In the genomic region with DNA sequence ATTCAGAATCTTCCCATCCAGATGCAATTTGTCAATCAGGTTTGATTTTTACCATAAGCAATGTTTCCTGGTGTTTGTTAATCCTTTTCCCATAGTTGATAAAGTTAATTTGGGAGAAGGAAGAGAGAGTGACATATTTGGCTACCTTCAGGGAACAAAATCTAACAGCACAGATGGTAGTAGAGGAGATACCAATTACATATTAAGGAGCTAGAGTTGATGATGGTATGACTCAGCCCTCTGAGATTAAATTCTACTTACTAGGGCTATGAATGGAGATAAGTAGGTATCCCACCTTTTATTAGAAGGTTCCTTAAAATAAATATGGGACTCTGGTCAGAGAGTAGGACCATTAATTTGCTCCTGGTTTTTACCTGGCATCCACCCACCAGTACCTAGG, we compare ENCODE assay signal across 31 cellular contexts.
"Had no signal": no experiment of that assay in that cellular context is flagged by ENCODE, and none has a peak within 500 bp of the region (broad histone marks: within the 10 kb centered on the region; RNA-seq: fewer than 3 reads in every experiment).

No MANE protein-coding gene starts in this region.

- H3K27me3 Mint-ChIP-seq: activated B cell treated with CpG ODN at 0.5 μM for 24 hours; activated CD4-positive, alpha-beta memory T cell treated with anti-CD3 and anti-CD28 coated beads for 36 hours; activated CD4-positive, alpha-beta T cell treated with anti-CD3 and anti-CD28 coated beads, Interleukin-2, amount 10 ng/mL, durations not matched to agents 24 days and 14 days; activated CD8-positive, alpha-beta T cell treated with anti-CD3 and anti-CD28 coated beads for 36 hours; activated naive CD4-positive, alpha-beta T cell treated with anti-CD3 and anti-CD28 coated beads, Interleukin-2, amount 10 ng/mL, durations not matched to agents 7 days and 5 days; activated naive CD4-positive, alpha-beta T cell treated with anti-CD3 and anti-CD28 coated beads, Interleukin-2, amount 50 U/mL, for 24 hours; activated naive CD8-positive, alpha-beta T cell; activated naive CD8-positive, alpha-beta T cell treated with anti-CD3 and anti-CD28 coated beads, Interleukin-2, amount 10 ng/mL, durations not matched to agents 7 days and 5 days; activated naive CD8-positive, alpha-beta T cell treated with anti-CD3 and anti-CD28 coated beads, Interleukin-2, amount 50 U/mL, for 24 hours; brain; central memory CD8-positive, alpha-beta T cell had no signal

- ATAC-seq: activated CD8-positive, alpha-beta T cell treated with anti-CD3 and anti-CD28 coated beads for 36 hours; activated naive CD8-positive, alpha-beta T cell treated with anti-CD3 and anti-CD28 coated beads, Interleukin-2, amount 50 U/mL, for 24 hours had no signal

- FAIRE-seq: bronchial epithelial cell, TTC549 had no signal

- H3K4me3 Mint-ChIP-seq: activated B cell treated with CpG ODN at 0.5 μM for 24 hours; activated CD4-positive, alpha-beta memory T cell treated with anti-CD3 and anti-CD28 coated beads for 36 hours; activated CD4-positive, alpha-beta T cell treated with anti-CD3 and anti-CD28 coated beads, Interleukin-2, amount 10 ng/mL, durations not matched to agents 24 days and 14 days; activated CD8-positive, alpha-beta T cell treated with anti-CD3 and anti-CD28 coated beads for 36 hours; activated naive CD4-positive, alpha-beta T cell treated with anti-CD3 and anti-CD28 coated beads, Interleukin-2, amount 10 ng/mL, durations not matched to agents 7 days and 5 days; activated naive CD4-positive, alpha-beta T cell treated with anti-CD3 and anti-CD28 coated beads, Interleukin-2, amount 50 U/mL, for 24 hours; activated naive CD8-positive, alpha-beta T cell; activated naive CD8-positive, alpha-beta T cell treated with anti-CD3 and anti-CD28 coated beads, Interleukin-2, amount 10 ng/mL, durations not matched to agents 7 days and 5 days; activated naive CD8-positive, alpha-beta T cell treated with anti-CD3 and anti-CD28 coated beads, Interleukin-2, amount 50 U/mL, for 24 hours; brain; central memory CD8-positive, alpha-beta T cell; T-helper 1 cell treated with Interleukin-12 subunit alpha and Interleukin-12 subunit beta and Interleukin-4 antibody, amounts not matched to agents 30 μg/mL and 1 μg/mL, for 36 hours; T-helper 2 cell treated with Interferon-gamma antibody and Interleukin-4, amounts not matched to agents 5 μg/mL and 100 μg/mL, for 36 hours had no signal

- H3K36me3 Mint-ChIP-seq: activated naive CD4-positive, alpha-beta T cell treated with anti-CD3 and anti-CD28 coated beads, Interleukin-2, amount 10 ng/mL, durations not matched to agents 7 days and 5 days had no signal

- H3K9me3 Mint-ChIP-seq: central memory CD8-positive, alpha-beta T cell; T-helper 2 cell treated with Interferon-gamma antibody and Interleukin-4, amounts not matched to agents 5 μg/mL and 100 μg/mL, for 36 hours had no signal

- H3K4me1 Mint-ChIP-seq: activated B cell treated with CpG ODN at 0.5 μM for 24 hours; activated CD4-positive, alpha-beta T cell treated with anti-CD3 and anti-CD28 coated beads, Interleukin-2, amount 10 ng/mL, durations not matched to agents 24 days and 14 days; activated naive CD4-positive, alpha-beta T cell treated with anti-CD3 and anti-CD28 coated beads, Interleukin-2, amount 10 ng/mL, durations not matched to agents 7 days and 5 days; activated naive CD4-positive, alpha-beta T cell treated with anti-CD3 and anti-CD28 coated beads, Interleukin-2, amount 50 U/mL, for 24 hours; activated naive CD8-positive, alpha-beta T cell treated with anti-CD3 and anti-CD28 coated beads, Interleukin-2, amount 10 ng/mL, durations not matched to agents 7 days and 5 days; activated naive CD8-positive, alpha-beta T cell treated with anti-CD3 and anti-CD28 coated beads, Interleukin-2, amount 50 U/mL, for 24 hours; brain; central memory CD8-positive, alpha-beta T cell had no signal

- DNase-seq: activated B cell treated with CpG ODN at 0.5 μM for 24 hours; activated CD4-positive, alpha-beta memory T cell treated with anti-CD3 and anti-CD28 coated beads for 36 hours; activated CD4-positive, alpha-beta T cell treated with anti-CD3 and anti-CD28 coated beads for 4 hours; activated CD4-positive, alpha-beta T cell treated with anti-CD3 and anti-CD28 coated beads, Interleukin-2, amount 10 ng/mL, durations not matched to agents 24 days and 14 days; activated CD4-positive, alpha-beta T cell treated with anti-CD3 and anti-CD28 coated beads, Interleukin-2, amount 50 U/mL, for 1 hour; activated CD4-positive, alpha-beta T cell treated with anti-CD3 and anti-CD28 coated beads, Interleukin-2, amount 50 U/mL, for 4 hours; activated CD4-positive, CD25-positive, alpha-beta regulatory T cell treated with anti-CD3 and anti-CD28 coated beads, Interleukin-2, amount 50 U/mL, for 72 hours; activated CD8-positive, alpha-beta memory T cell treated with anti-CD3 and anti-CD28 coated beads, Interleukin-2, amount 50 U/mL, for 4 hours; activated CD8-positive, alpha-beta T cell treated with anti-CD3 and anti-CD28 coated beads for 36 hours; activated effector memory CD4-positive, alpha-beta T cell treated with Interleukin-2 at 50 U/mL for 16 hours; activated gamma-delta T cell; activated naive CD4-positive, alpha-beta T cell treated with anti-CD3 and anti-CD28 coated beads, Interleukin-2, amount 10 ng/mL, durations not matched to agents 7 days and 5 days; activated naive CD4-positive, alpha-beta T cell treated with Interleukin-2 at 50 U/mL for 16 hours; activated naive CD8-positive, alpha-beta T cell treated with anti-CD3 and anti-CD28 coated beads, Interleukin-2, amount 10 ng/mL, durations not matched to agents 7 days and 5 days; activated naive CD8-positive, alpha-beta T cell treated with anti-CD3 and anti-CD28 coated beads, Interleukin-2, amount 50 U/mL, for 24 hours; activated T-cell treated with anti-CD3 and anti-CD28 coated beads for 4 hours; activated T-cell treated with anti-CD3 and anti-CD28 coated beads, Interleukin-2, amount 50 U/mL, for 1 hour; activated T-cell treated with anti-CD3 and anti-CD28 coated beads, Interleukin-2, amount 50 U/mL, for 48 hours; amygdala; anterior cingulate cortex; colonic mucosa; T-helper 2 cell; T-helper 9 cell had no signal
